ENCODE assay signal across 17 cellular contexts in genomic region chr3:83738202-83738601, GRCh38.
DNase-seq lines count a peak whose midpoint lies in the region; FAIRE-seq and TF ChIP-seq lines count a peak whose summit lies in the region.
"Had no signal": no experiment of that assay in that cellular context is flagged by ENCODE, and none has a peak within 500 bp of the region (broad histone marks: within the 10 kb centered on the region; RNA-seq: fewer than 3 reads in every experiment).

No MANE protein-coding gene starts in this region.

- TF ChIP-seq POLR2A in GM12892 (IDR thresholded peaks at IDR 0.05; ENCODE audit: low read depth, low read length), result no peak

- DNase-seq in HT1080 (ENCODE audit: low read depth), result peak; percentile 51
- peak; percentile 3 for DNase-seq in NCI-H460 (ENCODE audit: extremely low read depth, low read depth)
- peak; percentile 45 for DNase-seq in SIG-M5 (lab: John Stamatoyannopoulos, UW)
- DNase-seq in epithelial cell of esophagus (ENCODE audit: low read depth), result peak; percentile 14
- no peak for DNase-seq in NCI-H748 treated with DMSO at 0.1 percent for 48 hours (lab: John Stamatoyannopoulos, UW)
- DNase-seq in NCI-H1436 treated with DMSO at 0.1 percent for 48 hours (lab: John Stamatoyannopoulos, UW), result no peak
- DNase-seq in GM12892 (ENCODE audit: insufficient read length), result no peak
- DNase-seq: ACHN; CD4-positive, alpha-beta T cell; EL; H7; NCI-H1092 treated with DMSO at 0.1 percent for 48 hours; NCI-H187 treated with DMSO at 0.1 percent for 48 hours; NCI-H69; SJCRH30; T-cell; T-helper 9 cell had no signal

- H3K4me3 ChIP-seq in epithelial cell of esophagus (ENCODE audit: low read length), result no peak overlapping the region
- H3K4me3 ChIP-seq: SJCRH30 had no signal

- no peak for FAIRE-seq in GM12892 (lab: Jason Lieb, UNC)

- TF ChIP-seq CTCF in epithelial cell of esophagus (IDR thresholded peaks at IDR 0.05; ENCODE audit: insufficient read depth, low read depth, low read length, missing control alignments), result no peak

Comparison
In these comparisons a context has a peak if more than half of its experiments do, and no peak if none do; other contexts are left out.
1. DNase-seq: peak in HT1080 (single experiment), NCI-H460 (single experiment), SIG-M5 (single experiment) and epithelial cell of esophagus (single experiment); none in NCI-H748 treated with DMSO at 0.1 percent for 48 hours (single experiment), NCI-H1436 treated with DMSO at 0.1 percent for 48 hours (single experiment) and GM12892 (single experiment).